In the genomic region with DNA sequence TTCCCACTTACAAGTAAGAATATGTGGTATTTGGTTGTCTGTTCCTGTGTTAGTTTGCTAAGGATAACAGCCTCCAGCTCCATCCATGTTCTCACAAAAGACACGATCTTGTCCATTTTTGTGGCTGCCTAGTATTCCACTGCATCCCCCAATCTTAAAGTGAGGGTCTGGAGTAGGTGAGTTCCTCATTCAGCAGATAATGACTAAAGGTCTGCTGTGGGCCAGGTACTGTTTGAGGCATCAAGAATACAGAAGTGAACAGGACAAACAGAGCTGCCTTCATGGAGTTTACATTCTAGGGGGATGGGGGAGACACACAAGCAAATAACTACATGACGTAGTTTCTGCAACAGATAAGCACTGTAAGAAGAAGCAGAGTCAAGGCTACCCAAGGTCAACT, we compare ENCODE assay signal across 37 cellular contexts. TPM values are rescaled to one million over a fixed set of nuclear protein-coding genes. Genes with fewer than 3 reads are reported as not detected.
"Had no signal": no experiment of that assay in that cellular context is flagged by ENCODE, and none has a peak within 500 bp of the region (broad histone marks: within the 10 kb centered on the region; RNA-seq: fewer than 3 reads in every experiment).

No MANE protein-coding gene starts in this region.

- H3K27me3 ChIP-seq: MG63 had no signal

- H3K9me3 ChIP-seq: MG63 had no signal

- H3K4me3 ChIP-seq: MG63 had no signal

- H3K36me3 ChIP-seq: MG63 had no signal

- DNase-seq: Karpas-422, Kasumi-1, MG63, MM.1S, MV-4-11, NCI-H1048, NCI-H1092, NCI-H1092 treated with DMSO at 0.1 percent for 48 hours, NCI-H1105, NCI-H1105 treated with DMSO at 0.1 percent for 48 hours, NCI-H1417, NCI-H1417 treated with DMSO at 0.1 percent for 48 hours, NCI-H1436, NCI-H1436 treated with DMSO at 0.1 percent for 48 hours, NCI-H146, NCI-H1694 treated with DMSO at 0.1 percent for 48 hours, NCI-H187, NCI-H187 treated with DMSO at 0.1 percent for 48 hours, NCI-H1930, NCI-H2029, NCI-H2029 treated with DMSO at 0.1 percent for 48 hours, NCI-H2081, NCI-H2081 treated with DMSO at 0.1 percent for 48 hours, NCI-H2107, NCI-H2171, NCI-H2171 treated with DMSO at 0.1 percent for 48 hours, NCI-H2227 treated with DMSO at 0.1 percent for 48 hours, NCI-H226, NCI-H345, NCI-H446, NCI-H446 treated with DMSO at 0.1 percent for 48 hours, NCI-H510A, NCI-H510A treated with DMSO at 0.1 percent for 48 hours, NCI-H524 had no signal

RNA-seq across cellular contexts. Expression of a gene that starts 24.3 kb away (rescaled TPM):
- total RNA-seq: LHCN-M2, M059J, NCI-H460 had no signal
